ENCODE assay signal across 26 cellular contexts in genomic region chr3:136505676-136506075, GRCh38.
"Had no signal": no experiment of that assay in that cellular context is flagged by ENCODE, and none has a peak within 500 bp of the region (broad histone marks: within the 10 kb centered on the region; RNA-seq: fewer than 3 reads in every experiment).

No MANE protein-coding gene starts in this region.

- FAIRE-seq: colon had no signal

- H3K27me3 ChIP-seq: esophagus muscularis mucosa, gastroesophageal sphincter, left lung, neural progenitor cell, ovary, spleen, transverse colon had no signal

- H3K4me1 Mint-ChIP-seq: neural progenitor cell; stimulated activated memory B cell treated with anti-CD40 and anti-IgM and Interleukin-4, amounts not matched to agents 10 μg/mL and 1 μg/mL and 100 μg/mL, for 72 hours; stimulated activated naive CD8-positive, alpha-beta T cell treated with anti-CD3 and anti-CD28 coated beads, Interleukin-15, amount 100 ng/mL, for 72 hours had no signal

- H3K9me3 ChIP-seq: esophagus muscularis mucosa, gastroesophageal sphincter, left lung, lower lobe of right lung, ovary, spleen, thoracic aorta, transverse colon had no signal

- DNase-seq: effector memory CD8-positive, alpha-beta T cell; foreskin fibroblast; glutamatergic neuron; islet precursor cell; left lung; lower lobe of right lung; mesenchymal stem cell; naive thymus-derived CD4-positive, alpha-beta T cell; nucleus accumbens; ovary; spleen; stimulated activated CD4-positive, alpha-beta T cell treated with anti-CD3 and anti-CD28 coated beads, Interleukin-15, amount 100 ng/mL, for 24 hours; stimulated activated CD4-positive, alpha-beta T cell treated with anti-CD3 and anti-CD28 coated beads, Interleukin-1b, Interleukin-23, amount 100 ng/mL, for 48 hours; stimulated activated CD4-positive, alpha-beta T cell treated with anti-CD3 and anti-CD28 coated beads, Interleukin-4, amount 100 ng/mL, for 24 hours; stimulated activated naive CD8-positive, alpha-beta T cell treated with anti-CD3 and anti-CD28 coated beads, Interleukin-15, amount 100 ng/mL, for 72 hours; substantia nigra; transverse colon had no signal

- H3K4me3 Mint-ChIP-seq: dendritic cell treated with granulocyte-macrophage colony-stimulating factor and Interleukin-4, amounts not matched to agents 40 ng/mL and 50 ng/mL, for 4 days; effector memory CD8-positive, alpha-beta T cell; naive thymus-derived CD4-positive, alpha-beta T cell; neural progenitor cell; stimulated activated memory B cell treated with anti-CD40 and anti-IgM and Interleukin-4, amounts not matched to agents 10 μg/mL and 1 μg/mL and 100 μg/mL, for 72 hours; stimulated activated naive CD8-positive, alpha-beta T cell treated with anti-CD3 and anti-CD28 coated beads, Interleukin-15, amount 100 ng/mL, for 72 hours had no signal

- H3K27ac ChIP-seq: epithelial cell of prostate, esophagus muscularis mucosa, gastroesophageal sphincter, left lung, lower lobe of right lung, neural progenitor cell, ovary, spleen, thoracic aorta, transverse colon had no signal

- H3K27ac Mint-ChIP-seq: dendritic cell treated with granulocyte-macrophage colony-stimulating factor and Interleukin-4, amounts not matched to agents 40 ng/mL and 50 ng/mL, for 4 days; neural progenitor cell; stimulated activated memory B cell treated with anti-CD40 and anti-IgM and Interleukin-4, amounts not matched to agents 10 μg/mL and 1 μg/mL and 100 μg/mL, for 72 hours had no signal

- H3K4me1 ChIP-seq: gastroesophageal sphincter, left lung, neural progenitor cell, transverse colon had no signal

- H3K27me3 Mint-ChIP-seq: dendritic cell treated with granulocyte-macrophage colony-stimulating factor and Interleukin-4, amounts not matched to agents 40 ng/mL and 50 ng/mL, for 4 days; effector memory CD8-positive, alpha-beta T cell; naive thymus-derived CD4-positive, alpha-beta T cell; stimulated activated memory B cell treated with anti-CD40 and anti-IgM and Interleukin-4, amounts not matched to agents 10 μg/mL and 1 μg/mL and 100 μg/mL, for 72 hours; stimulated activated naive CD8-positive, alpha-beta T cell treated with anti-CD3 and anti-CD28 coated beads, Interleukin-15, amount 100 ng/mL, for 72 hours had no signal

- ATAC-seq: effector memory CD8-positive, alpha-beta T cell; gastroesophageal sphincter; left lung; lower lobe of right lung; naive thymus-derived CD4-positive, alpha-beta T cell; sciatic nerve; stimulated activated memory B cell treated with anti-CD40 and anti-IgM and Interleukin-4, amounts not matched to agents 10 μg/mL and 1 μg/mL and 100 μg/mL, for 72 hours; stimulated activated naive CD8-positive, alpha-beta T cell treated with anti-CD3 and anti-CD28 coated beads, Interleukin-15, amount 100 ng/mL, for 72 hours had no signal

- H3K36me3 ChIP-seq: left lung, neural progenitor cell, ovary, transverse colon had no signal

- H3K9me3 Mint-ChIP-seq: dendritic cell treated with granulocyte-macrophage colony-stimulating factor and Interleukin-4, amounts not matched to agents 40 ng/mL and 50 ng/mL, for 4 days; effector memory CD8-positive, alpha-beta T cell; naive thymus-derived CD4-positive, alpha-beta T cell; neural progenitor cell; stimulated activated memory B cell treated with anti-CD40 and anti-IgM and Interleukin-4, amounts not matched to agents 10 μg/mL and 1 μg/mL and 100 μg/mL, for 72 hours; stimulated activated naive CD8-positive, alpha-beta T cell treated with anti-CD3 and anti-CD28 coated beads, Interleukin-15, amount 100 ng/mL, for 72 hours had no signal

- H3K4me3 ChIP-seq: esophagus muscularis mucosa, gastroesophageal sphincter, left lung, lower lobe of right lung, neural progenitor cell, ovary, spleen, thoracic aorta, transverse colon had no signal
